In the genomic region with DNA sequence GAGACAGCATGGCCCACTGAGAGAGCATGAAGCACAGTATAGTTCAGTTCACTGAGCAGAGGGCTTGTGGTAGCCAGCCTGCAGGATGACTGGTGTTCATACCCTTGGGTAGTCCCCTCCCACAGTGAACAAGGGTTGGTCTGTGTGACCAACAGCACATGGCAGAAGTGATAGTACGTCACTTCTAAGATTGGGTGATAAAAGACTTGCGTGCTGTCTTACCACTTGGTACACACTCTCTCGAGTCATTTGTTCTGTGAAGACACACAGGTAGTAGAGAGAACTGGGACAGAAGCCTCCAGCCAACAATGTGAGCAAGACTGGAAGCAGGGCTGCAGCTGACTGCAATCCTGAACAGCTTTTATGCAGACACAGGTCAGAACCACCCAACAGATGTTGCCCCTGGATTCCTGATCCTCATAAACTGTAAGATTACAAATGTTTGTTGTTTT, we compare ENCODE assay signal across 9 cellular contexts. TPM values are rescaled to one million over a fixed set of nuclear protein-coding genes. Genes with fewer than 3 reads are reported as not detected.
A peak's percentile ranks its signal among the peaks of the same experiment; 100 is the strongest.
DNase-seq lines count a peak whose midpoint lies in the region; ATAC-seq and TF ChIP-seq lines count a peak whose summit lies in the region.
"Had no signal": no experiment of that assay in that cellular context is flagged by ENCODE, and none has a peak within 500 bp of the region (broad histone marks: within the 10 kb centered on the region; RNA-seq: fewer than 3 reads in every experiment).

No MANE protein-coding gene starts in this region.

- ATAC-seq in Right ventricle myocardium superior (ENCODE audit: poor library complexity) (peak; percentile 46), HG03520 (IDR thresholded peaks at IDR 0.05; ENCODE audit: unreplicated experiment) (peak; percentile 99)

- H3K9me3 ChIP-seq in right atrium auricular region: no peaks in the 10 kb centered on the region
- H3K9me3 ChIP-seq: BLaER1 had no signal

- H3K27ac ChIP-seq in right atrium auricular region: peak overlapping the region in 1 of 2 donors; percentile 9
- H3K27ac ChIP-seq: BLaER1 had no signal

- H3K4me1 ChIP-seq in right atrium auricular region: peaks cover 0 to 96% of the 10 kb centered on the region in 2 donors

- no peaks in the 10 kb centered on the region for H3K36me3 ChIP-seq in right atrium auricular region

- intact Hi-C loops in Right ventricle myocardium superior (cut with DNase I): no loop called here

- no peak for TF ChIP-seq CTCF in right atrium auricular region (IDR thresholded peaks at IDR 0.05)

- no peaks in the 10 kb centered on the region for H3K27me3 ChIP-seq in right atrium auricular region
- H3K27me3 ChIP-seq: BLaER1 had no signal

- DNase-seq in Right ventricle myocardium superior (no peak), right atrium auricular region (ENCODE audit: low spot score) (no peak), germinal center (ENCODE audit: low spot score) (peak; percentile 25), NCI-H1092 (lab: John Stamatoyannopoulos, UW) (no peak), amniotic stem cell (lab: John Stamatoyannopoulos, UW) (no peak)
- peak; percentile 63 for DNase-seq in activated CD8-positive, alpha-beta memory T cell treated with anti-CD3 and anti-CD28 coated beads, Interleukin-2, amount 50 U/mL, for 24 hours (ENCODE audit: extremely low read depth)
- DNase-seq in stimulated activated CD4-positive, alpha-beta T cell treated with anti-CD3 and anti-CD28 coated beads, Interleukin-4, amount 100 ng/mL, for 24 hours: peak; percentile 87

- no peak overlapping the region for H3K4me3 ChIP-seq in right atrium auricular region
- H3K4me3 ChIP-seq: BLaER1 had no signal

RNA-seq across cellular contexts. Expression of gene EPC1, which starts 14.6 kb away (rescaled TPM):
- total RNA-seq in Right ventricle myocardium superior: 17.3 TPM
- 10 to 100 TPM; 19.5 to 20.1 TPM for total RNA-seq in right atrium auricular region

Comparison
In these comparisons a context has a peak if more than half of its experiments do, and no peak if none do; other contexts are left out.
1. DNase-seq: peak in activated CD8-positive, alpha-beta memory T cell treated with anti-CD3 and anti-CD28 coated beads, Interleukin-2, amount 50 U/mL, for 24 hours (single experiment), germinal center (single experiment) and stimulated activated CD4-positive, alpha-beta T cell treated with anti-CD3 and anti-CD28 coated beads, Interleukin-4, amount 100 ng/mL, for 24 hours (single experiment); none in Right ventricle myocardium superior (single experiment), right atrium auricular region (single experiment), NCI-H1092 (single experiment) and amniotic stem cell (single experiment).